Comparison of ENCODE assay signal across 34 cellular contexts in genomic region chr1:187947359-187947758, GRCh38.
"Had no signal": no experiment of that assay in that cellular context is flagged by ENCODE, and none has a peak within 500 bp of the region (broad histone marks: within the 10 kb centered on the region; RNA-seq: fewer than 3 reads in every experiment).

No MANE protein-coding gene starts in this region.

- DNase-seq: Karpas-422, Kasumi-1, MG63, MM.1S, MV-4-11, NCI-H1048, NCI-H1092, NCI-H1092 treated with DMSO at 0.1 percent for 48 hours, NCI-H1105, NCI-H1105 treated with DMSO at 0.1 percent for 48 hours, NCI-H1417, NCI-H1417 treated with DMSO at 0.1 percent for 48 hours, NCI-H1436, NCI-H1436 treated with DMSO at 0.1 percent for 48 hours, NCI-H146, NCI-H1694, NCI-H1694 treated with DMSO at 0.1 percent for 48 hours, NCI-H187, NCI-H187 treated with DMSO at 0.1 percent for 48 hours, NCI-H1930, NCI-H2029, NCI-H2029 treated with DMSO at 0.1 percent for 48 hours, NCI-H2081, NCI-H2081 treated with DMSO at 0.1 percent for 48 hours, NCI-H2107, NCI-H2171, NCI-H2171 treated with DMSO at 0.1 percent for 48 hours, NCI-H2227 treated with DMSO at 0.1 percent for 48 hours, NCI-H226, NCI-H345, NCI-H446, NCI-H446 treated with DMSO at 0.1 percent for 48 hours, NCI-H510A, NCI-H510A treated with DMSO at 0.1 percent for 48 hours had no signal
